Comparison of ENCODE assay signal across 1 cellular context in the genomic region with DNA sequence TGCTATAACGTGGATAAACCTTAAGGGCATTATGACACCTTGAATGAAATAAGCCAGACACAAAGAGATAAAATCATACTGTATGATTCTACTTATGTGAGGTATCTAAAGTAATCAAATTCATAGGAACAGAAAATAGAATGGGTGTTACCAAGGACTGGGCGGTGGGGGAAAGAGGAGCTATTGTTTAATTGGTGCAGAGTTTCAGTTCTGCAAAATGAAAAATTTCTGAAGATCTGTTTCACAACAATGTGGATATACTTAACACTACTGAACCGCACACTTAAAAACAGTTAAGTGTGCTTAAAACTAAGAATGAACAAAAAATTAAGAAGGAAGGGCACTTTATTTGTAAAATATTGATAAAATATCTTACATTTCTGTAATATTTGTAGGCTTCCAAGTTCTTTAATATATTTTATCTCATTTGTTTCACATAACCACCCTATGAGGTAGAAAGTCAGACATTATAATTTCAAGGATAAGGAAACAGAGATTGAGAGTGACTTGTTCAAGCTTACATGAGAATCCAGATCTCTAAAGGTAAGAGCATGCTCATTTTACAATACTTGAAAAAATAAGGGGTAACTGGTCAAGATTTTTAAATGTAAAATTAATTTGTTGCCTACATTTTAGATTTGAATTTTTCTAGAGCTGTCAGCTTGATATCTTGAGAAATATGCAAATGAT.
TF ChIP-seq lines count a peak whose summit lies in the region.

No MANE protein-coding gene starts in this region.

TF ChIP-seq in GM12878, 131 proteins besides CTCF, POLR2A, EP300 and RAD21 (continues in another document):
- TF ChIP-seq, protein P1, sequence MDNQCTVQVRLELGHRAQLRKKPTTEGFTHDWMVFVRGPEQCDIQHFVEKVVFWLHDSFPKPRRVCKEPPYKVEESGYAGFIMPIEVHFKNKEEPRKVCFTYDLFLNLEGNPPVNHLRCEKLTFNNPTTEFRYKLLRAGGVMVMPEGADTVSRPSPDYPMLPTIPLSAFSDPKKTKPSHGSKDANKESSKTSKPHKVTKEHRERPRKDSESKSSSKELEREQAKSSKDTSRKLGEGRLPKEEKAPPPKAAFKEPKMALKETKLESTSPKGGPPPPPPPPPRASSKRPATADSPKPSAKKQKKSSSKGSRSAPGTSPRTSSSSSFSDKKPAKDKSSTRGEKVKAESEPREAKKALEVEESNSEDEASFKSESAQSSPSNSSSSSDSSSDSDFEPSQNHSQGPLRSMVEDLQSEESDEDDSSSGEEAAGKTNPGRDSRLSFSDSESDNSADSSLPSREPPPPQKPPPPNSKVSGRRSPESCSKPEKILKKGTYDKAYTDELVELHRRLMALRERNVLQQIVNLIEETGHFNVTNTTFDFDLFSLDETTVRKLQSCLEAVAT (IDR thresholded peaks at IDR 0.05): no peak
- no peak for TF ChIP-seq MYC (IDR thresholded peaks at IDR 0.05; ENCODE audit: insufficient read depth, insufficient read length, insufficient replicate concordance, low read length, severe bottlenecking)
- TF ChIP-seq, protein P2, sequence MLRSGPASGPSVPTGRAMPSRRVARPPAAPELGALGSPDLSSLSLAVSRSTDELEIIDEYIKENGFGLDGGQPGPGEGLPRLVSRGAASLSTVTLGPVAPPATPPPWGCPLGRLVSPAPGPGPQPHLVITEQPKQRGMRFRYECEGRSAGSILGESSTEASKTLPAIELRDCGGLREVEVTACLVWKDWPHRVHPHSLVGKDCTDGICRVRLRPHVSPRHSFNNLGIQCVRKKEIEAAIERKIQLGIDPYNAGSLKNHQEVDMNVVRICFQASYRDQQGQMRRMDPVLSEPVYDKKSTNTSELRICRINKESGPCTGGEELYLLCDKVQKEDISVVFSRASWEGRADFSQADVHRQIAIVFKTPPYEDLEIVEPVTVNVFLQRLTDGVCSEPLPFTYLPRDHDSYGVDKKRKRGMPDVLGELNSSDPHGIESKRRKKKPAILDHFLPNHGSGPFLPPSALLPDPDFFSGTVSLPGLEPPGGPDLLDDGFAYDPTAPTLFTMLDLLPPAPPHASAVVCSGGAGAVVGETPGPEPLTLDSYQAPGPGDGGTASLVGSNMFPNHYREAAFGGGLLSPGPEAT (IDR thresholded peaks at IDR 0.05; ENCODE audit: low read depth): peak; percentile 83; the same call in 1 of the 2 replicates
- peak; percentile 73; the same call in 1 of the 2 replicates for TF ChIP-seq BCL11A (IDR thresholded peaks at IDR 0.05; ENCODE audit: low read depth, low read length)
- peak; percentile 16 for TF ChIP-seq MEF2B (IDR thresholded peaks at IDR 0.05; ENCODE audit: partially characterized antibody, poor library complexity, severe bottlenecking)
- peak; percentile 95 for TF ChIP-seq MTA2 (IDR thresholded peaks at IDR 0.05; ENCODE audit: low read depth)
- no peak for TF ChIP-seq NR2F1 (conservative IDR thresholded peaks at IDR 0.05)
- TF ChIP-seq SPI1 (IDR thresholded peaks at IDR 0.05; ENCODE audit: borderline replicate concordance, insufficient read depth, low read depth, low read length): peak; percentile 97
- no peak for TF ChIP-seq NR2C1 (IDR thresholded peaks at IDR 0.05)
- no peak for TF ChIP-seq KLF5 (IDR thresholded peaks at IDR 0.05; ENCODE audit: partially characterized antibody)
- TF ChIP-seq RCOR1 (conservative IDR thresholded peaks at IDR 0.05; ENCODE audit: low read depth, low read length): no peak
- TF ChIP-seq, protein P3, sequence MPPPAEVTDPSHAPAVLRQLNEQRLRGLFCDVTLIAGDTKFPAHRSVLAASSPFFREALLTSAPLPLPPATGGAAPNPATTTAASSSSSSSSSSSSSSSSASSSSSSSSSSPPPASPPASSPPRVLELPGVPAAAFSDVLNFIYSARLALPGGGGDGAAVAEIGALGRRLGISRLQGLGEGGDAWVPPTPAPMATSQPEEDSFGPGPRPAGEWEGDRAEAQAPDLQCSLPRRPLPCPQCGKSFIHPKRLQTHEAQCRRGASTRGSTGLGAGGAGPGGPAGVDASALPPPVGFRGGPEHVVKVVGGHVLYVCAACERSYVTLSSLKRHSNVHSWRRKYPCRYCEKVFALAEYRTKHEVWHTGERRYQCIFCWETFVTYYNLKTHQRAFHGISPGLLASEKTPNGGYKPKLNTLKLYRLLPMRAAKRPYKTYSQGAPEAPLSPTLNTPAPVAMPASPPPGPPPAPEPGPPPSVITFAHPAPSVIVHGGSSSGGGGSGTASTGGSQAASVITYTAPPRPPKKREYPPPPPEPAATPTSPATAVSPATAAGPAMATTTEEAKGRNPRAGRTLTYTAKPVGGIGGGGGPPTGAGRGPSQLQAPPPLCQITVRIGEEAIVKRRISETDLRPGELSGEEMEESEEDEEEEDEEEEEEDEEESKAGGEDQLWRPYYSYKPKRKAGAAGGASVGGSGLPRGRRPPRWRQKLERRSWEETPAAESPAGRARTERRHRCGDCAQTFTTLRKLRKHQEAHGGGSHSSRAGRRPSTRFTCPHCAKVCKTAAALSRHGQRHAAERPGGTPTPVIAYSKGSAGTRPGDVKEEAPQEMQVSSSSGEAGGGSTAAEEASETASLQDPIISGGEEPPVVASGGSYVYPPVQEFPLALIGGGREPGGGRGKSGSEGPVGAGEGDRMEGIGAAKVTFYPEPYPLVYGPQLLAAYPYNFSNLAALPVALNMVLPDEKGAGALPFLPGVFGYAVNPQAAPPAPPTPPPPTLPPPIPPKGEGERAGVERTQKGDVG (CRISPR knock-in tag; IDR thresholded peaks at IDR 0.05): no peak
- TF ChIP-seq TBL1XR1 (IDR thresholded peaks at IDR 0.05; ENCODE audit: low read depth, low read length): no peak
- TF ChIP-seq RELA (IDR thresholded peaks at IDR 0.05; ENCODE audit: borderline replicate concordance, partially characterized antibody): no peak
- no peak for TF ChIP-seq POLR2AphosphoS5 (IDR thresholded peaks at IDR 0.05; ENCODE audit: low read length)
- peak; percentile 17; the same call in 1 of the 2 replicates for TF ChIP-seq IKZF1 (conservative IDR thresholded peaks at IDR 0.05)
- peak; percentile 63 for TF ChIP-seq ATF7 (IDR thresholded peaks at IDR 0.05; ENCODE audit: low read depth)
- TF ChIP-seq CEBPB (IDR thresholded peaks at IDR 0.05; ENCODE audit: borderline replicate concordance in 1 of 2, low read depth in 2 of 2, low read length in 2 of 2): no peak
- TF ChIP-seq EZH2 (IDR thresholded peaks at IDR 0.05; ENCODE audit: borderline replicate concordance, control insufficient read depth, low read depth, low read length): no peak
- TF ChIP-seq BRCA1 (IDR thresholded peaks at IDR 0.05; ENCODE audit: low read depth, low read length): no peak
- TF ChIP-seq MTA3 (IDR thresholded peaks at IDR 0.05; ENCODE audit: borderline replicate concordance, low read length): no peak
- no peak for TF ChIP-seq KDM1A (IDR thresholded peaks at IDR 0.05; ENCODE audit: borderline replicate concordance)
- TF ChIP-seq SMAD1 (IDR thresholded peaks at IDR 0.05; ENCODE audit: low read depth, partially characterized antibody): no peak
- TF ChIP-seq HDAC2 (IDR thresholded peaks at IDR 0.05): no peak
- TF ChIP-seq NFXL1 (IDR thresholded peaks at IDR 0.05; ENCODE audit: borderline replicate concordance): no peak
- TF ChIP-seq EED (IDR thresholded peaks at IDR 0.05; ENCODE audit: low read depth): no peak
- no peak for TF ChIP-seq HDAC6 (IDR thresholded peaks at IDR 0.05; ENCODE audit: unreplicated experiment)
- TF ChIP-seq ZNF622 (IDR thresholded peaks at IDR 0.05): no peak
- TF ChIP-seq, protein P4, sequence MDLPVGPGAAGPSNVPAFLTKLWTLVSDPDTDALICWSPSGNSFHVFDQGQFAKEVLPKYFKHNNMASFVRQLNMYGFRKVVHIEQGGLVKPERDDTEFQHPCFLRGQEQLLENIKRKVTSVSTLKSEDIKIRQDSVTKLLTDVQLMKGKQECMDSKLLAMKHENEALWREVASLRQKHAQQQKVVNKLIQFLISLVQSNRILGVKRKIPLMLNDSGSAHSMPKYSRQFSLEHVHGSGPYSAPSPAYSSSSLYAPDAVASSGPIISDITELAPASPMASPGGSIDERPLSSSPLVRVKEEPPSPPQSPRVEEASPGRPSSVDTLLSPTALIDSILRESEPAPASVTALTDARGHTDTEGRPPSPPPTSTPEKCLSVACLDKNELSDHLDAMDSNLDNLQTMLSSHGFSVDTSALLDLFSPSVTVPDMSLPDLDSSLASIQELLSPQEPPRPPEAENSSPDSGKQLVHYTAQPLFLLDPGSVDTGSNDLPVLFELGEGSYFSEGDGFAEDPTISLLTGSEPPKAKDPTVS (IDR thresholded peaks at IDR 0.05; ENCODE audit: low read depth, low read length): no peak
- TF ChIP-seq CREB1 (IDR thresholded peaks at IDR 0.05; ENCODE audit: low read depth): no peak
- TF ChIP-seq, protein P5, sequence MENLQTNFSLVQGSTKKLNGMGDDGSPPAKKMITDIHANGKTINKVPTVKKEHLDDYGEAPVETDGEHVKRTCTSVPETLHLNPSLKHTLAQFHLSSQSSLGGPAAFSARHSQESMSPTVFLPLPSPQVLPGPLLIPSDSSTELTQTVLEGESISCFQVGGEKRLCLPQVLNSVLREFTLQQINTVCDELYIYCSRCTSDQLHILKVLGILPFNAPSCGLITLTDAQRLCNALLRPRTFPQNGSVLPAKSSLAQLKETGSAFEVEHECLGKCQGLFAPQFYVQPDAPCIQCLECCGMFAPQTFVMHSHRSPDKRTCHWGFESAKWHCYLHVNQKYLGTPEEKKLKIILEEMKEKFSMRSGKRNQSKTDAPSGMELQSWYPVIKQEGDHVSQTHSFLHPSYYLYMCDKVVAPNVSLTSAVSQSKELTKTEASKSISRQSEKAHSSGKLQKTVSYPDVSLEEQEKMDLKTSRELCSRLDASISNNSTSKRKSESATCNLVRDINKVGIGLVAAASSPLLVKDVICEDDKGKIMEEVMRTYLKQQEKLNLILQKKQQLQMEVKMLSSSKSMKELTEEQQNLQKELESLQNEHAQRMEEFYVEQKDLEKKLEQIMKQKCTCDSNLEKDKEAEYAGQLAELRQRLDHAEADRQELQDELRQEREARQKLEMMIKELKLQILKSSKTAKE (IDR thresholded peaks at IDR 0.05; ENCODE audit: low read depth, poor library complexity, severe bottlenecking): no peak
- no peak for TF ChIP-seq POLR2AphosphoS2 (IDR thresholded peaks at IDR 0.05; ENCODE audit: low read depth, low read length)
- TF ChIP-seq BACH1 (IDR thresholded peaks at IDR 0.05; ENCODE audit: borderline replicate concordance): peak; percentile 44; the same call in 1 of the 2 replicates
- no peak for TF ChIP-seq POU2F2 (IDR thresholded peaks at IDR 0.05; ENCODE audit: borderline replicate concordance, low read depth, low read length)
- TF ChIP-seq JUNB (IDR thresholded peaks at IDR 0.05): no peak
- TF ChIP-seq, protein P6, sequence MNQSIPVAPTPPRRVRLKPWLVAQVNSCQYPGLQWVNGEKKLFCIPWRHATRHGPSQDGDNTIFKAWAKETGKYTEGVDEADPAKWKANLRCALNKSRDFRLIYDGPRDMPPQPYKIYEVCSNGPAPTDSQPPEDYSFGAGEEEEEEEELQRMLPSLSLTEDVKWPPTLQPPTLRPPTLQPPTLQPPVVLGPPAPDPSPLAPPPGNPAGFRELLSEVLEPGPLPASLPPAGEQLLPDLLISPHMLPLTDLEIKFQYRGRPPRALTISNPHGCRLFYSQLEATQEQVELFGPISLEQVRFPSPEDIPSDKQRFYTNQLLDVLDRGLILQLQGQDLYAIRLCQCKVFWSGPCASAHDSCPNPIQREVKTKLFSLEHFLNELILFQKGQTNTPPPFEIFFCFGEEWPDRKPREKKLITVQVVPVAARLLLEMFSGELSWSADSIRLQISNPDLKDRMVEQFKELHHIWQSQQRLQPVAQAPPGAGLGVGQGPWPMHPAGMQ (IDR thresholded peaks at IDR 0.05; ENCODE audit: borderline replicate concordance): no peak
- no peak for TF ChIP-seq CHD2 (IDR thresholded peaks at IDR 0.05; ENCODE audit: borderline replicate concordance, low read depth, low read length)
- no peak for TF ChIP-seq LARP7 (IDR thresholded peaks at IDR 0.05)
- no peak for TF ChIP-seq ZNF274 (IDR thresholded peaks at IDR 0.05; ENCODE audit: insufficient read depth, insufficient read length)
- no peak for TF ChIP-seq NRF1 (conservative IDR thresholded peaks at IDR 0.05; ENCODE audit: low read depth, low read length)
- TF ChIP-seq IKZF2 (IDR thresholded peaks at IDR 0.05): peak in 1 of 2 experiments; percentile 56; a peak in 2 of 4 replicates
- TF ChIP-seq, protein P7, sequence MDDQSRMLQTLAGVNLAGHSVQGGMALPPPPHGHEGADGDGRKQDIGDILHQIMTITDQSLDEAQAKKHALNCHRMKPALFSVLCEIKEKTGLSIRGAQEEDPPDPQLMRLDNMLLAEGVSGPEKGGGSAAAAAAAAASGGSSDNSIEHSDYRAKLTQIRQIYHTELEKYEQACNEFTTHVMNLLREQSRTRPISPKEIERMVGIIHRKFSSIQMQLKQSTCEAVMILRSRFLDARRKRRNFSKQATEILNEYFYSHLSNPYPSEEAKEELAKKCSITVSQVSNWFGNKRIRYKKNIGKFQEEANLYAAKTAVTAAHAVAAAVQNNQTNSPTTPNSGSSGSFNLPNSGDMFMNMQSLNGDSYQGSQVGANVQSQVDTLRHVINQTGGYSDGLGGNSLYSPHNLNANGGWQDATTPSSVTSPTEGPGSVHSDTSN (IDR thresholded peaks at IDR 0.05; ENCODE audit: insufficient replicate concordance, low read depth, low read length): no peak
- no peak for TF ChIP-seq CHD1 (IDR thresholded peaks at IDR 0.05; ENCODE audit: low read depth, low read length)
- TF ChIP-seq PML (IDR thresholded peaks at IDR 0.05; ENCODE audit: low read length): no peak
- TF ChIP-seq, protein P8, sequence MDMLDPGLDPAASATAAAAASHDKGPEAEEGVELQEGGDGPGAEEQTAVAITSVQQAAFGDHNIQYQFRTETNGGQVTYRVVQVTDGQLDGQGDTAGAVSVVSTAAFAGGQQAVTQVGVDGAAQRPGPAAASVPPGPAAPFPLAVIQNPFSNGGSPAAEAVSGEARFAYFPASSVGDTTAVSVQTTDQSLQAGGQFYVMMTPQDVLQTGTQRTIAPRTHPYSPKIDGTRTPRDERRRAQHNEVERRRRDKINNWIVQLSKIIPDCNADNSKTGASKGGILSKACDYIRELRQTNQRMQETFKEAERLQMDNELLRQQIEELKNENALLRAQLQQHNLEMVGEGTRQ (IDR thresholded peaks at IDR 0.05; ENCODE audit: borderline replicate concordance, low read depth, low read length): no peak
- no peak for TF ChIP-seq ZZZ3 (IDR thresholded peaks at IDR 0.05; ENCODE audit: control insufficient read depth, insufficient read length, low read depth)
- TF ChIP-seq, protein P9, sequence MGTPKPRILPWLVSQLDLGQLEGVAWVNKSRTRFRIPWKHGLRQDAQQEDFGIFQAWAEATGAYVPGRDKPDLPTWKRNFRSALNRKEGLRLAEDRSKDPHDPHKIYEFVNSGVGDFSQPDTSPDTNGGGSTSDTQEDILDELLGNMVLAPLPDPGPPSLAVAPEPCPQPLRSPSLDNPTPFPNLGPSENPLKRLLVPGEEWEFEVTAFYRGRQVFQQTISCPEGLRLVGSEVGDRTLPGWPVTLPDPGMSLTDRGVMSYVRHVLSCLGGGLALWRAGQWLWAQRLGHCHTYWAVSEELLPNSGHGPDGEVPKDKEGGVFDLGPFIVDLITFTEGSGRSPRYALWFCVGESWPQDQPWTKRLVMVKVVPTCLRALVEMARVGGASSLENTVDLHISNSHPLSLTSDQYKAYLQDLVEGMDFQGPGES (IDR thresholded peaks at IDR 0.05): no peak
- TF ChIP-seq TCF3 (IDR thresholded peaks at IDR 0.05; ENCODE audit: borderline replicate concordance, insufficient read depth, low read depth, low read length): no peak
- no peak for TF ChIP-seq MYB (IDR thresholded peaks at IDR 0.05; ENCODE audit: borderline replicate concordance, low read depth, low read length)
- TF ChIP-seq ZNF24 (IDR thresholded peaks at IDR 0.05): 0 out of 2 replicates have a peak, but pooled peaks have one; percentile 15
- TF ChIP-seq RFX5 (IDR thresholded peaks at IDR 0.05; ENCODE audit: low read depth, low read length): no peak
- no peak for TF ChIP-seq SIN3A (IDR thresholded peaks at IDR 0.05; ENCODE audit: low read depth, low read length)
- TF ChIP-seq WRNIP1 (IDR thresholded peaks at IDR 0.05; ENCODE audit: borderline replicate concordance, low read depth, low read length): no peak
